In genomic region chr5:61228229-61228628, GRCh38 we compare ENCODE assay signal across 24 cellular contexts.
DNase-seq lines count a peak whose midpoint lies in the region; ATAC-seq, FAIRE-seq and TF ChIP-seq lines count a peak whose summit lies in the region.
"Had no signal": no experiment of that assay in that cellular context is flagged by ENCODE, and none has a peak within 500 bp of the region (broad histone marks: within the 10 kb centered on the region; RNA-seq: fewer than 3 reads in every experiment).

No MANE protein-coding gene starts in this region.

- no peak overlapping the region for H3K4me3 ChIP-seq in pancreas
- H3K4me3 ChIP-seq: SJCRH30, spleen had no signal

- peak overlapping the region in 2 of 4 donors; percentile 37 to 43 for H3K27ac ChIP-seq in pancreas
- H3K27ac ChIP-seq: ascending aorta, HL-60, SJCRH30, spleen had no signal

- H3K27me3 ChIP-seq in pancreas: no peaks in the 10 kb centered on the region
- H3K27me3 ChIP-seq: ascending aorta, SJCRH30, spleen had no signal

- TF ChIP-seq CTCF in pancreas (IDR thresholded peaks at IDR 0.05): no peak

- FAIRE-seq in pancreas (lab: Jason Lieb, UNC): no peak
- FAIRE-seq: endometrium had no signal

- peak; percentile 56 to 75 (median 71) for ATAC-seq in pancreas
- ATAC-seq: activated CD4-positive, CD25-positive, alpha-beta regulatory T cell treated with anti-CD3 and anti-CD28 coated beads, Interleukin-2, amount 50 U/mL, for 24 hours; T-cell had no signal

- no peak for TF ChIP-seq POLR2A in erythroblast (IDR thresholded peaks at IDR 0.05; ENCODE audit: low read length)

- H3K36me3 ChIP-seq in pancreas: no peaks in the 10 kb centered on the region
- H3K36me3 ChIP-seq: ascending aorta, SJCRH30, spleen had no signal

- H3K9me3 ChIP-seq in pancreas: no peaks in the 10 kb centered on the region
- H3K9me3 ChIP-seq: ascending aorta, SJCRH30 had no signal

- peaks cover 8 to 18% (median 9%) of the 10 kb centered on the region in 3 donors for H3K4me1 ChIP-seq in pancreas
- H3K4me1 ChIP-seq: Caco-2, SJCRH30 had no signal

- intact Hi-C loops in pancreas (cut with DNase I): no loop called here

- 43% methylated on average over 6 of the region's 6 CpGs for WGBS in pancreas, 2 donors

- peak; percentile 58 for DNase-seq in Daoy (ENCODE audit: low read depth)
- DNase-seq in OCI-M1 (lab: John Stamatoyannopoulos, UW): peak; percentile 83
- peak; percentile 18 to 24 for DNase-seq in erythroblast (lab: John Stamatoyannopoulos, UW)
- DNase-seq in pancreas: peak in 1 of 6 donors; percentile 19
- no peak for DNase-seq in stimulated activated naive CD4-positive, alpha-beta T cell (lab: John Stamatoyannopoulos, UW)
- no peak for DNase-seq in NCI-H226
- DNase-seq in stimulated activated CD4-positive, alpha-beta T cell treated with anti-CD3 and anti-CD28 coated beads, Interleukin-4, amount 100 ng/mL, for 4 hours: no peak
- DNase-seq in NCI-H2081 treated with DMSO at 0.1 percent for 48 hours (lab: John Stamatoyannopoulos, UW): no peak
- DNase-seq: activated CD4-positive, alpha-beta T cell treated with anti-CD3 and anti-CD28 coated beads, Interleukin-2, amount 50 U/mL, for 48 hours; Caco-2; central memory CD4-positive, alpha-beta T cell; DND-41; NCI-H1048; NCI-H1694 treated with DMSO at 0.1 percent for 48 hours; NCI-H526 treated with DMSO at 0.1 percent for 48 hours; nephron progenitor cell; SJCRH30; spleen; stimulated activated CD4-positive, alpha-beta T cell treated with anti-CD3 and anti-CD28 coated beads, Interleukin-2, amount 100 ng/mL, for 48 hours; T-cell had no signal

Comparison
In these comparisons a context has a peak if more than half of its experiments do, and no peak if none do; other contexts are left out.
1. DNase-seq: peak in Daoy (single experiment), OCI-M1 (single experiment) and erythroblast (2 of 2); none in stimulated activated naive CD4-positive, alpha-beta T cell (0 of 6), NCI-H226 (single experiment), stimulated activated CD4-positive, alpha-beta T cell treated with anti-CD3 and anti-CD28 coated beads, Interleukin-4, amount 100 ng/mL, for 4 hours (0 of 2) and NCI-H2081 treated with DMSO at 0.1 percent for 48 hours (single experiment).